Comparison of ENCODE assay signal across 9 cellular contexts in the genomic region with DNA sequence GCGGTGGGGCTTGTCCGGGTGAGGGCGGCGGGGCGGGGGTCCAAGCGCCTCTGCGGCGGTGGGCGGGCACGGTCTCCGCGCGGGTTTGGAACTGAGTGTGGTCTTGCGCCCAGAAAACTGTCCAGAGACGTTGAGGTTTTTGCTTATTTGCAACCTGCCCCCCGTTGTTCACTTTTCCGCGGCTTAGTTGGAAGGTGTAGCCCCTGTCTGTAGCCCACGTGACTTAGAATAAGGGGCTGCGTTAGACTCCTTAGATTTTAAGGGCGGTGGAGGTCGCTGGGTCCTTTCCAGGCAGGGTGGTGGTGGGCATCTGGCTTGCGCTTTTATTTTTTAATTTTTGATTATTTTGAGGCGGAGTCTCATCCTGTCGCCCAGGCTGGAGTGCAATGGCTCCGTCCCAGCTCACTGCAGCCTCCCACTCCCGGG. TPM values are rescaled to one million over a fixed set of nuclear protein-coding genes. Genes with fewer than 3 reads are reported as not detected.
A peak's percentile ranks its signal among the peaks of the same experiment; 100 is the strongest.
DNase-seq lines count a peak whose midpoint lies in the region; ATAC-seq and TF ChIP-seq lines count a peak whose summit lies in the region.
"Had no signal": no experiment of that assay in that cellular context is flagged by ENCODE, and none has a peak within 500 bp of the region (broad histone marks: within the 10 kb centered on the region; RNA-seq: fewer than 3 reads in every experiment).

No MANE protein-coding gene starts in this region.

- H3K27ac ChIP-seq in stomach = peak overlapping the region in 4 of 5 donors; percentile 86 to 92 (median 90)

- TF ChIP-seq POLR2A in stomach (IDR thresholded peaks at IDR 0.05) = no peak

- ATAC-seq in WTC11 = no peak
- no peak for ATAC-seq in HG02973 (IDR thresholded peaks at IDR 0.05; ENCODE audit: unreplicated experiment)

- H3K27ac Mint-ChIP-seq in WTC11 = no peak overlapping the region

- H3K9me3 ChIP-seq in iPS-15b (ENCODE audit: control insufficient read depth, insufficient read depth, low read length) (no peaks in the 10 kb centered on the region), stomach (no peaks in the 10 kb centered on the region)

- H3K36me3 Mint-ChIP-seq in WTC11 = peaks cover 44% of the 10 kb centered on the region

- POLR2A ChIA-PET in WTC11 (lab: Charles Lee) = no interaction called here

- H3K27me3 Mint-ChIP-seq in WTC11 (ENCODE audit: low read depth) = no peaks in the 10 kb centered on the region

- TF ChIP-seq CTCF in WTC11 (IDR thresholded peaks at IDR 0.05) (no peak), stomach (IDR thresholded peaks at IDR 0.05) (no peak)

- H3K4me3 ChIP-seq in iPS-15b (ENCODE audit: low read depth, low read length) (peak overlapping the region; percentile 89), stomach (peak overlapping the region; percentile 84 to 95 (median 87))

- H3K27me3 ChIP-seq in iPS-15b (ENCODE audit: control insufficient read depth, insufficient read depth, low read length) = no peaks in the 10 kb centered on the region
- no peaks in the 10 kb centered on the region for H3K27me3 ChIP-seq in stomach

- CTCF ChIA-PET in WTC11 (lab: Charles Lee) = no interaction called here

- H3K9ac ChIP-seq in iPS-15b (ENCODE audit: low read depth, low read length) = peak overlapping the region; percentile 98

- H3K4me1 Mint-ChIP-seq in WTC11 = peaks cover 21% of the 10 kb centered on the region

- no peaks in the 10 kb centered on the region for H3K9me3 Mint-ChIP-seq in WTC11

- 0 to 1% (median 1%) methylated on average over 13 to 27 of the region's 27 CpGs for WGBS in stomach, 5 donors

- peak; percentile 32 for DNase-seq in NCI-H748 (lab: John Stamatoyannopoulos, UW; ENCODE audit: unreplicated experiment)
- DNase-seq in NCI-H748 treated with DMSO at 0.1 percent for 48 hours (lab: John Stamatoyannopoulos, UW) = no peak
- DNase-seq in WTC11 (ENCODE audit: low spot score) = no peak
- DNase-seq in stomach = no peak
- no peak for DNase-seq in NCI-H2196 (lab: John Stamatoyannopoulos, UW; ENCODE audit: unreplicated experiment)
- no peak for DNase-seq in putamen (ENCODE audit: low spot score)

- H3K4me1 ChIP-seq in iPS-15b (ENCODE audit: control insufficient read depth, insufficient read depth, low read length) = peaks cover 1% of the 10 kb centered on the region
- H3K4me1 ChIP-seq in stomach = peaks cover 18 to 38% (median 25%) of the 10 kb centered on the region in 4 donors

- no peak for TF ChIP-seq EP300 in stomach (IDR thresholded peaks at IDR 0.05)

- peaks cover 44% of the 10 kb centered on the region for H3K36me3 ChIP-seq in iPS-15b (ENCODE audit: control insufficient read depth, insufficient read depth, low read length)
- peaks cover 46 to 64% (median 60%) of the 10 kb centered on the region in 4 donors for H3K36me3 ChIP-seq in stomach

- peak overlapping the region; percentile 97 for H3K4me3 Mint-ChIP-seq in WTC11

- intact Hi-C loops in stomach (cut with DNase I; ENCODE audit: low total_unique reads) = no loop called here

TF ChIP-seq in WTC11, 78 proteins besides CTCF, POLR2A, EP300 and RAD21:
- TF ChIP-seq, protein P1, sequence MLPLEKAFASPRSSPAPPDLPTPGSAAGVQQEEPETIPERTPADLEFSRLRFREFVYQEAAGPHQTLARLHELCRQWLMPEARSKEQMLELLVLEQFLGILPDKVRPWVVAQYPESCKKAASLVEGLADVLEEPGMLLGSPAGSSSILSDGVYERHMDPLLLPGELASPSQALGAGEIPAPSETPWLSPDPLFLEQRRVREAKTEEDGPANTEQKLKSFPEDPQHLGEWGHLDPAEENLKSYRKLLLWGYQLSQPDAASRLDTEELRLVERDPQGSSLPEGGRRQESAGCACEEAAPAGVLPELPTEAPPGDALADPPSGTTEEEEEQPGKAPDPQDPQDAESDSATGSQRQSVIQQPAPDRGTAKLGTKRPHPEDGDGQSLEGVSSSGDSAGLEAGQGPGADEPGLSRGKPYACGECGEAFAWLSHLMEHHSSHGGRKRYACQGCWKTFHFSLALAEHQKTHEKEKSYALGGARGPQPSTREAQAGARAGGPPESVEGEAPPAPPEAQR (CRISPR knock-in tag; IDR thresholded peaks at IDR 0.05) = no peak
- TF ChIP-seq RORB (CRISPR knock-in tag; IDR thresholded peaks at IDR 0.05) (no peak), STAT6 (CRISPR knock-in tag; conservative IDR thresholded peaks at IDR 0.05; ENCODE audit: low read depth) (no peak), ZNF671 (CRISPR knock-in tag; IDR thresholded peaks at IDR 0.05) (no peak), NR1H2 (CRISPR knock-in tag; IDR thresholded peaks at IDR 0.05) (no peak), ZNF423 (CRISPR knock-in tag; IDR thresholded peaks at IDR 0.05) (no peak)
- TF ChIP-seq, protein P2, sequence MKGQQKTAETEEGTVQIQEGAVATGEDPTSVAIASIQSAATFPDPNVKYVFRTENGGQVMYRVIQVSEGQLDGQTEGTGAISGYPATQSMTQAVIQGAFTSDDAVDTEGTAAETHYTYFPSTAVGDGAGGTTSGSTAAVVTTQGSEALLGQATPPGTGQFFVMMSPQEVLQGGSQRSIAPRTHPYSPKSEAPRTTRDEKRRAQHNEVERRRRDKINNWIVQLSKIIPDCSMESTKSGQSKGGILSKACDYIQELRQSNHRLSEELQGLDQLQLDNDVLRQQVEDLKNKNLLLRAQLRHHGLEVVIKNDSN (CRISPR knock-in tag; IDR thresholded peaks at IDR 0.05) = peak; percentile 58; the same call in 1 of the 2 replicates
- TF ChIP-seq, protein P3, sequence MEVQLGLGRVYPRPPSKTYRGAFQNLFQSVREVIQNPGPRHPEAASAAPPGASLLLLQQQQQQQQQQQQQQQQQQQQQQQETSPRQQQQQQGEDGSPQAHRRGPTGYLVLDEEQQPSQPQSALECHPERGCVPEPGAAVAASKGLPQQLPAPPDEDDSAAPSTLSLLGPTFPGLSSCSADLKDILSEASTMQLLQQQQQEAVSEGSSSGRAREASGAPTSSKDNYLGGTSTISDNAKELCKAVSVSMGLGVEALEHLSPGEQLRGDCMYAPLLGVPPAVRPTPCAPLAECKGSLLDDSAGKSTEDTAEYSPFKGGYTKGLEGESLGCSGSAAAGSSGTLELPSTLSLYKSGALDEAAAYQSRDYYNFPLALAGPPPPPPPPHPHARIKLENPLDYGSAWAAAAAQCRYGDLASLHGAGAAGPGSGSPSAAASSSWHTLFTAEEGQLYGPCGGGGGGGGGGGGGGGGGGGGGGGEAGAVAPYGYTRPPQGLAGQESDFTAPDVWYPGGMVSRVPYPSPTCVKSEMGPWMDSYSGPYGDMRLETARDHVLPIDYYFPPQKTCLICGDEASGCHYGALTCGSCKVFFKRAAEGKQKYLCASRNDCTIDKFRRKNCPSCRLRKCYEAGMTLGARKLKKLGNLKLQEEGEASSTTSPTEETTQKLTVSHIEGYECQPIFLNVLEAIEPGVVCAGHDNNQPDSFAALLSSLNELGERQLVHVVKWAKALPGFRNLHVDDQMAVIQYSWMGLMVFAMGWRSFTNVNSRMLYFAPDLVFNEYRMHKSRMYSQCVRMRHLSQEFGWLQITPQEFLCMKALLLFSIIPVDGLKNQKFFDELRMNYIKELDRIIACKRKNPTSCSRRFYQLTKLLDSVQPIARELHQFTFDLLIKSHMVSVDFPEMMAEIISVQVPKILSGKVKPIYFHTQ (CRISPR knock-in tag; IDR thresholded peaks at IDR 0.05) = no peak
- TF ChIP-seq, protein P4, sequence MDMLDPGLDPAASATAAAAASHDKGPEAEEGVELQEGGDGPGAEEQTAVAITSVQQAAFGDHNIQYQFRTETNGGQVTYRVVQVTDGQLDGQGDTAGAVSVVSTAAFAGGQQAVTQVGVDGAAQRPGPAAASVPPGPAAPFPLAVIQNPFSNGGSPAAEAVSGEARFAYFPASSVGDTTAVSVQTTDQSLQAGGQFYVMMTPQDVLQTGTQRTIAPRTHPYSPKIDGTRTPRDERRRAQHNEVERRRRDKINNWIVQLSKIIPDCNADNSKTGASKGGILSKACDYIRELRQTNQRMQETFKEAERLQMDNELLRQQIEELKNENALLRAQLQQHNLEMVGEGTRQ (CRISPR knock-in tag; IDR thresholded peaks at IDR 0.05) = peak; percentile 62

RNA-seq across cellular contexts. Expression of gene RPS15, which starts 0.8 kb away (rescaled TPM):
- 1,932 to 2,169 TPM (median 2,158 TPM) in 3 replicates for total RNA-seq in WTC11 (2021)
- total RNA-seq in stomach = 1,000 to 10,000 TPM in 4 of 5 donors, 100 to 1,000 TPM in 1; 428 to 2,471 (median 1,694) TPM
- polyA plus RNA-seq in stomach = 1,000 to 10,000 TPM; 2,846 to 4,539 (median 3,866) TPM

RNA-seq across cellular contexts. Expression of gene APC2, which starts 11.0 kb away (rescaled TPM):
- total RNA-seq in WTC11 (2021) (1.0 to 1.4 TPM (median 1.1 TPM) in 3 replicates), stomach (1 to 10 TPM in 2 of 5 donors, under 1 TPM in 2, not detected in 1; 0.58 to 3.5 (median 2.0) TPM)
- polyA plus RNA-seq in stomach = under 1 TPM; 0.10 to 0.31 (median 0.15) TPM
- total RNA-seq: RPMI7951 had no signal

RNA-seq across cellular contexts. Expression of gene DAZAP1, which starts 31.6 kb away (rescaled TPM):
- total RNA-seq in WTC11 (2021) = 338 to 360 TPM (median 339 TPM) in 3 replicates
- 100 to 1,000 TPM in 1 of 5 donors, 10 to 100 TPM in 4; 21.4 to 124 (median 42.5) TPM for total RNA-seq in stomach
- polyA plus RNA-seq in stomach = 10 to 100 TPM; 55.9 to 68.1 (median 63.4) TPM

RNA-seq across cellular contexts. Expression of gene GAMT, which starts 37.6 kb away (rescaled TPM):
- total RNA-seq in WTC11 (2021) (27.7 to 33.6 TPM (median 28.9 TPM) in 3 replicates), stomach (10 to 100 TPM in 1 of 5 donors, 1 to 10 TPM in 2, not detected in 2; 2.6 to 15.6 (median 4.5) TPM)
- 100 to 1,000 TPM in 1 of 3 donors, 10 to 100 TPM in 2; 26.8 to 102 (median 55.3) TPM for polyA plus RNA-seq in stomach

RNA-seq across cellular contexts. Expression of gene C19orf25, which starts 40.1 kb away (rescaled TPM):
- 56.5 to 65.7 TPM (median 60.4 TPM) in 3 replicates for total RNA-seq in WTC11 (2021)
- total RNA-seq in stomach = 10 to 100 TPM in 4 of 5 donors, 1 to 10 TPM in 1; 5.4 to 84.3 (median 21.3) TPM
- 10 to 100 TPM; 25.4 to 34.9 (median 32.7) TPM for polyA plus RNA-seq in stomach
